In the genomic region with DNA sequence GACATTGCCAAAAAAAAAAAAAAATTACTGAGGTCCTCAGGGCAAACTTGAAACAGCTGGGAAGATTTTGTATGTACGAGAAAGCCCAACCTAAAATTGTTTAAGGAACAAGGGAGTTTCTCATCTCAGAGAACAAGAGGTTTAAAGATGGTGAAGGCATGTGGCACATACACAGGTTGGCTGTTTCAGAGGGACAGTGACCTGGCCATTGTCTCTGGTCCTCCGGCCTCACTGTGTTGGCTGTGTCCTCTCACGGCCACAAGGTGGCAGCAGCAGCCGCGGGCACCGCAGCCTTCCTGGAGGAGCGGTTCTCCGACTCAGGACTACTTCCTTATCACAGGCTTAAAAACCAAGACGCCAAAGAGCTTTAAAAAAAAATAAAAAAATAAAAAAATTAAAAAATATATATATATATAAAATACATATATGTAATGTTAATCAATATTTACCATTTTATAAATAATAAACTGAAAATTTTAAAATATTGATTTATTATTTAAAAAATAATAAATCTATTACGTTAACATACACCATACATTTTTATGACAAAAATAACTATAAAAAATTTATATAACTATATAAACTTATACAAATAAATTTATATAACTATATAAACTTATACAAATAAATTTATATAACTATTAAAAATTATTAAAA, we compare ENCODE assay signal across 8 cellular contexts. TPM values are rescaled to one million over a fixed set of nuclear protein-coding genes. Genes with fewer than 3 reads are reported as not detected.
A peak's percentile ranks its signal among the peaks of the same experiment; 100 is the strongest.
DNase-seq lines count a peak whose midpoint lies in the region; ATAC-seq, FAIRE-seq and TF ChIP-seq lines count a peak whose summit lies in the region.

No MANE protein-coding gene starts in this region.

- no peaks in the 10 kb centered on the region for H3K9me3 Mint-ChIP-seq in chondrocyte (ENCODE audit: low read depth)

- H3K27me3 Mint-ChIP-seq in chondrocyte (ENCODE audit: low read depth) = no peaks in the 10 kb centered on the region

- 0 out of 3 replicates have a peak, but pooled peaks cover 2% of the 10 kb centered on the region for H3K9me3 ChIP-seq in A549

- TF ChIP-seq EP300 in A549 (IDR thresholded peaks at IDR 0.05) = no peak

- peak; percentile 98 to 99 for ATAC-seq in A549
- ATAC-seq in GM18505 (IDR thresholded peaks at IDR 0.05; ENCODE audit: unreplicated experiment) = peak; percentile 69
- ATAC-seq in HG03139 (IDR thresholded peaks at IDR 0.05; ENCODE audit: unreplicated experiment) = peak; percentile 87
- peak; percentile 100 for ATAC-seq in left lobe of liver

- DNase-seq in A549 (ENCODE audit: low read depth in 1 of 2, low spot score in 1 of 2) = peak; percentile 51 to 80
- peak; percentile 61 for DNase-seq in NCI-H510A treated with DMSO at 0.1 percent for 48 hours (lab: John Stamatoyannopoulos, UW)
- peak; percentile 85 for DNase-seq in activated CD4-positive, alpha-beta T cell treated with anti-CD3 and anti-CD28 coated beads for 48 hours
- DNase-seq in chondrocyte (ENCODE audit: low spot score) = no peak
- DNase-seq in left lobe of liver (ENCODE audit: low spot score) = peak; percentile 85
- DNase-seq in stimulated activated CD4-positive, alpha-beta T cell treated with anti-CD3 and anti-CD28 coated beads, Interleukin-4, amount 100 ng/mL, for 48 hours (ENCODE audit: low read depth in 2 of 2) = peak; percentile 66 to 70

- peak; percentile 89 for TF ChIP-seq CTCF in A549 (IDR thresholded peaks at IDR 0.05)
- peak; percentile 94 for TF ChIP-seq CTCF in chondrocyte (IDR thresholded peaks at IDR 0.05)

- no peak for TF ChIP-seq POLR2A in A549 (IDR thresholded peaks at IDR 0.05; ENCODE audit: low read length)
- TF ChIP-seq POLR2A in GM18505 (IDR thresholded peaks at IDR 0.05; ENCODE audit: borderline replicate concordance, extremely low read depth, insufficient read depth, insufficient read length) = no peak

- no peak overlapping the region; a peak in 2 of 6 replicates for H3K27ac ChIP-seq in A549

- no peak overlapping the region for H3K4me3 Mint-ChIP-seq in chondrocyte (ENCODE audit: unreplicated experiment)

- WGBS in A549 (ENCODE audit: missing lambda C conversion rate) = 6% methylated on average over 10 of the region's 10 CpGs

- POLR2A ChIA-PET in A549 (lab: Yijun Ruan, JAX) = no interaction called here

- no peaks in the 10 kb centered on the region for H3K4me1 Mint-ChIP-seq in chondrocyte (ENCODE audit: low read depth)

- no peak overlapping the region for H3K4me2 ChIP-seq in A549

- H3K36me3 Mint-ChIP-seq in chondrocyte (ENCODE audit: low read depth) = no peaks in the 10 kb centered on the region

- TF ChIP-seq RAD21 in A549 (conservative IDR thresholded peaks at IDR 0.05 in 1 of 2, IDR thresholded peaks at IDR 0.05 in 1 of 2) = peak; percentile 90 to 92

- peaks cover 10% of the 10 kb centered on the region; the same call in 2 of the 3 replicates for H3K4me1 ChIP-seq in A549

- no peak for FAIRE-seq in A549 (lab: Jason Lieb, UNC)

- no peak overlapping the region for H3K27ac Mint-ChIP-seq in chondrocyte (ENCODE audit: unreplicated experiment)

- CTCF ChIA-PET in A549 (lab: Yijun Ruan, JAX) = interaction anchor here (0.5 to 2.1 kb wide), 75 partner anchors 9 to 912 kb away, joined by 3 to 34 read pairs (median 4); partner anchors contain the start of gene DYNLT1

- H3K4me3 ChIP-seq in A549 = no peak overlapping the region

TF ChIP-seq in A549, 52 proteins besides CTCF, POLR2A, EP300 and RAD21:
- TF ChIP-seq SMC3 (IDR thresholded peaks at IDR 0.05) (peak; percentile 82), CEBPB (IDR thresholded peaks at IDR 0.05) (no peak), ZC3H11A (IDR thresholded peaks at IDR 0.05) (no peak)
- TF ChIP-seq, protein P1, sequence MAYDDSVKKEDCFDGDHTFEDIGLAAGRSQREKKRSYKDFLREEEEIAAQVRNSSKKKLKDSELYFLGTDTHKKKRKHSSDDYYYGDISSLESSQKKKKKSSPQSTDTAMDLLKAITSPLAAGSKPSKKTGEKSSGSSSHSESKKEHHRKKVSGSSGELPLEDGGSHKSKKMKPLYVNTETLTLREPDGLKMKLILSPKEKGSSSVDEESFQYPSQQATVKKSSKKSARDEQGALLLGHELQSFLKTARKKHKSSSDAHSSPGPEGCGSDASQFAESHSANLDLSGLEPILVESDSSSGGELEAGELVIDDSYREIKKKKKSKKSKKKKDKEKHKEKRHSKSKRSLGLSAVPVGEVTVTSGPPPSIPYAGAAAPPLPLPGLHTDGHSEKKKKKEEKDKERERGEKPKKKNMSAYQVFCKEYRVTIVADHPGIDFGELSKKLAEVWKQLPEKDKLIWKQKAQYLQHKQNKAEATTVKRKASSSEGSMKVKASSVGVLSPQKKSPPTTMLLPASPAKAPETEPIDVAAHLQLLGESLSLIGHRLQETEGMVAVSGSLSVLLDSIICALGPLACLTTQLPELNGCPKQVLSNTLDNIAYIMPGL (CRISPR knock-in tag; IDR thresholded peaks at IDR 0.05; ENCODE audit: borderline replicate concordance) = no peak

RNA-seq across cellular contexts. Expression of gene GTF2H5, which starts 52.8 kb away (rescaled TPM):
- polyA plus RNA-seq in A549 (2011; rRNA removed) (15.1 and 19.5 TPM in 2 replicates), A549 (2017; fragmentation: RNase III; extraction: RNeasy Plus Mini Kit Qiagen cat#74134 plus additional on column Dnase treatment) (30.2 to 33.9 TPM (median 31.7 TPM) in 3 replicates)
- 3.3 and 3.8 TPM in 2 replicates for polyA plus RNA-seq in A549 (2012; cell fraction: cytosol; rRNA removed)
- 0.97 and 1.2 TPM in 2 replicates for polyA plus RNA-seq in A549 (2012; cell fraction: nucleus; rRNA removed)
- 0.49 and 1.2 TPM in 2 replicates for polyA minus RNA-seq in A549 (2011; rRNA and poly(A)+ RNA removed)
- total RNA-seq in chondrocyte (31.6 to 35.2 TPM (median 31.9 TPM) in 3 replicates), left lobe of liver (11.3 TPM)

RNA-seq across cellular contexts. Expression of gene SERAC1, which starts 52.9 kb away (rescaled TPM):
- polyA plus RNA-seq in A549 (2011; rRNA removed) (5.8 and 6.7 TPM in 2 replicates), A549 (2017; fragmentation: RNase III; extraction: RNeasy Plus Mini Kit Qiagen cat#74134 plus additional on column Dnase treatment) (4.5 to 5.1 TPM (median 4.5 TPM) in 3 replicates)
- 1.7 and 1.9 TPM in 2 replicates for polyA plus RNA-seq in A549 (2012; cell fraction: cytosol; rRNA removed)
- 0.71 and 1.3 TPM in 2 replicates for polyA plus RNA-seq in A549 (2012; cell fraction: nucleus; rRNA removed)
- 3.2 and 3.5 TPM in 2 replicates for polyA minus RNA-seq in A549 (2011; rRNA and poly(A)+ RNA removed)
- total RNA-seq in chondrocyte (15.3 to 17.1 TPM (median 15.4 TPM) in 3 replicates), left lobe of liver (3.8 TPM)
